23 cellular contexts compared by ENCODE assay signal in genomic region chrX:17668929-17669328, GRCh38.
"Had no signal": no experiment of that assay in that cellular context is flagged by ENCODE, and none has a peak within 500 bp of the region (broad histone marks: within the 10 kb centered on the region; RNA-seq: fewer than 3 reads in every experiment).

No MANE protein-coding gene starts in this region.

- H3K4me3 Mint-ChIP-seq: activated naive CD8-positive, alpha-beta T cell treated with anti-CD3 and anti-CD28 coated beads, Interleukin-2, amount 10 ng/mL, durations not matched to agents 7 days and 5 days; effector memory CD8-positive, alpha-beta T cell; natural killer cell; neural progenitor cell had no signal

- ATAC-seq: effector memory CD8-positive, alpha-beta T cell; gastrocnemius medialis; left lung; natural killer cell; right cardiac atrium; upper lobe of right lung had no signal

- H3K36me3 ChIP-seq: gastrocnemius medialis, left lung, neural progenitor cell, SJSA1, stomach, thyroid gland, upper lobe of right lung had no signal

- H3K27ac Mint-ChIP-seq: activated naive CD8-positive, alpha-beta T cell treated with anti-CD3 and anti-CD28 coated beads, Interleukin-2, amount 10 ng/mL, durations not matched to agents 7 days and 5 days; natural killer cell; neural progenitor cell had no signal

- H3K4me1 ChIP-seq: gastrocnemius medialis, left lung, neural progenitor cell, parathyroid adenoma, SJSA1, stomach, thyroid gland, upper lobe of right lung had no signal

- H3K27me3 Mint-ChIP-seq: effector memory CD8-positive, alpha-beta T cell had no signal

- DNase-seq: activated effector memory CD4-positive, alpha-beta T cell treated with Interleukin-2 at 50 U/mL for 16 hours; activated naive CD8-positive, alpha-beta T cell treated with anti-CD3 and anti-CD28 coated beads, Interleukin-2, amount 10 ng/mL, durations not matched to agents 7 days and 5 days; amniotic stem cell; cortex of kidney; effector memory CD8-positive, alpha-beta T cell; erythroblast; gastrocnemius medialis; glutamatergic neuron; left lung; mesendoderm; natural killer cell; occipital lobe; right cardiac atrium; Right ventricle myocardium superior; stimulated activated CD4-positive, alpha-beta T cell treated with anti-CD3 and anti-CD28 coated beads, Interleukin-2, amount 100 ng/mL, for 48 hours; stomach; thyroid gland; upper lobe of right lung had no signal

- H3K27ac ChIP-seq: gastrocnemius medialis, left lung, neural progenitor cell, parathyroid adenoma, SJSA1, stomach, thyroid gland, upper lobe of right lung, VCaP had no signal

- H3K36me3 Mint-ChIP-seq: natural killer cell had no signal

- H3K9me3 ChIP-seq: gastrocnemius medialis, left lung, SJSA1, stomach, thyroid gland, upper lobe of right lung had no signal

- H3K27me3 ChIP-seq: gastrocnemius medialis, left lung, neural progenitor cell, SJSA1, stomach, thyroid gland, upper lobe of right lung had no signal

- H3K9me3 Mint-ChIP-seq: effector memory CD8-positive, alpha-beta T cell; natural killer cell had no signal

- H3K4me3 ChIP-seq: gastrocnemius medialis, left lung, lung, neural progenitor cell, SJSA1, stomach, thyroid gland, upper lobe of right lung had no signal

- H3K4me1 Mint-ChIP-seq: natural killer cell, neural progenitor cell had no signal
